15 cellular contexts compared by ENCODE assay signal in genomic region chr3:28668377-28668721, GRCh38.
DNase-seq lines count a peak whose midpoint lies in the region; ATAC-seq, FAIRE-seq and TF ChIP-seq lines count a peak whose summit lies in the region.
"Had no signal": no experiment of that assay in that cellular context is flagged by ENCODE, and none has a peak within 500 bp of the region (broad histone marks: within the 10 kb centered on the region; RNA-seq: fewer than 3 reads in every experiment).

No MANE protein-coding gene starts in this region.

- in situ Hi-C loops in GM12878 (cut with MboI) = loop anchor here (5.0 kb wide), 1 partner anchor 1529 kb away; no protein-coding TSS in a partner anchor
- in situ Hi-C loops in gastrocnemius medialis (cut with MboI; ENCODE audit: low sequenced_read_pairs in 4 of 4) = no loop called here

- ATAC-seq in Right ventricle myocardium superior (ENCODE audit: poor library complexity) = no peak
- ATAC-seq in GM12878 = no peak
- no peak for ATAC-seq in gastrocnemius medialis

- no peak for TF ChIP-seq POLR2A in GM12878 (IDR thresholded peaks at IDR 0.05; ENCODE audit: low read depth, low read length)
- no peak for TF ChIP-seq POLR2A in gastrocnemius medialis (IDR thresholded peaks at IDR 0.05)

- H3K27ac ChIP-seq in cardiac muscle cell (peak overlapping the region; percentile 19), GM12878 (ENCODE audit: control insufficient read depth, insufficient read depth) (no peak overlapping the region), gastrocnemius medialis (peak overlapping the region; percentile 69 to 88 (median 76))
- H3K27ac ChIP-seq: 22Rv1, Peyer's patch, SJCRH30 had no signal

- H3K4me2 ChIP-seq in GM12878 (ENCODE audit: control insufficient read depth, insufficient read depth) = no peak overlapping the region

- CTCF ChIA-PET in GM12878 (lab: Yijun Ruan, JAX) = interaction anchor here (0.7 to 3.4 kb wide), 29 partner anchors 8 to 1537 kb away, joined by 3 to 41 read pairs (median 5); no protein-coding TSS in a partner anchor

- no TSS peak for BruUV-seq in GM12878 (replicated peaks; lab: Mats Ljungman, UMichigan)

- H4K20me1 ChIP-seq in GM12878 (ENCODE audit: control insufficient read depth, insufficient read depth) = no peaks in the 10 kb centered on the region

- H3K9ac ChIP-seq in GM12878 (ENCODE audit: control insufficient read depth, insufficient read depth, low read length) = no peak overlapping the region

- FAIRE-seq in GM12878 (lab: Jason Lieb, UNC) = no peak

- H2AFZ ChIP-seq in GM12878 (ENCODE audit: control insufficient read depth, low read depth, low read length) = peak overlapping the region; percentile 51

- TF ChIP-seq CTCF in cardiac muscle cell (IDR thresholded peaks at IDR 0.05; ENCODE audit: low read depth, low read length) (no peak), BE2C (IDR thresholded peaks at IDR 0.05; ENCODE audit: low read depth, low read length) (no peak), GM12878 (IDR thresholded peaks at IDR 0.05 in 2 of 3, conservative IDR thresholded peaks at IDR 0.05 in 1 of 3; ENCODE audit: control insufficient read depth in 2 of 3, extremely low read depth in 1 of 3, insufficient read depth in 1 of 3, low read depth in 3 of 3, low read length in 3 of 3) (no peak), gastrocnemius medialis (IDR thresholded peaks at IDR 0.05 in 4 of 5, conservative IDR thresholded peaks at IDR 0.05 in 1 of 5) (no peak)

- no peak for DNase-seq in cardiac muscle cell (ENCODE audit: low read depth in 1 of 2, low spot score in 1 of 2)
- no peak for DNase-seq in Right ventricle myocardium superior
- no peak for DNase-seq in BE2C
- no peak for DNase-seq in GM12878 (ENCODE audit: low read depth, low spot score)
- DNase-seq in gastrocnemius medialis = no peak
- no peak for DNase-seq in activated T-cell treated with anti-CD3 and anti-CD28 coated beads, Interleukin-2, amount 50 U/mL, for 1 hour
- no peak for DNase-seq in iPS-NIHi7 (ENCODE audit: extremely low spot score)
- no peak for DNase-seq in stimulated activated CD4-positive, alpha-beta T cell treated with anti-CD3 and anti-CD28 coated beads, Interleukin-4, amount 100 ng/mL, for 1 hour
- DNase-seq: DMS79 treated with DMSO at 0.1 percent for 48 hours, NCI-H1417 treated with DMSO at 0.1 percent for 48 hours, NCI-H2081 treated with DMSO at 0.1 percent for 48 hours, NCI-H2171 had no signal

- no peaks in the 10 kb centered on the region for H3K36me3 ChIP-seq in cardiac muscle cell
- no peaks in the 10 kb centered on the region for H3K36me3 ChIP-seq in BE2C
- H3K36me3 ChIP-seq in GM12878 (ENCODE audit: control insufficient read depth in 2 of 2, insufficient read depth in 2 of 2, low read length in 1 of 2) = no peaks in the 10 kb centered on the region
- no peaks in the 10 kb centered on the region for H3K36me3 ChIP-seq in gastrocnemius medialis
- H3K36me3 ChIP-seq: Peyer's patch, SJCRH30 had no signal

- intact Hi-C loops in Right ventricle myocardium superior (cut with DNase I) (no loop called here), GM12878 (cut with micrococcal nuclease; ENCODE audit: unreplicated experiment) (loop anchor here (2.0 to 5.0 kb wide), 2 partner anchors 59 to 1530 kb away; no protein-coding TSS in a partner anchor), gastrocnemius medialis (cut with DNase I; ENCODE audit: low total_unique reads) (loop anchor here (1.0 to 5.0 kb wide), 2 partner anchors 59 to 174 kb away; no protein-coding TSS in a partner anchor)

- RAD21 ChIA-PET in GM12878 (lab: Charles Lee; ENCODE audit: unreplicated experiment) = interaction anchor here (0.6 to 2.9 kb wide), 8 partner anchors 17 to 1530 kb away, joined by 3 to 20 read pairs (median 3); no protein-coding TSS in a partner anchor

- 0% methylated on average over 1 of the region's 1 CpG for WGBS in GM12878 (ENCODE audit: insufficient coverage, insufficient replicate concordance, low lambda C conversion rate, missing lambda C conversion rate)

- POLR2A ChIA-PET in GM12878 (lab: Charles Lee) = no interaction called here

- no peaks in the 10 kb centered on the region for H3K79me2 ChIP-seq in GM12878 (ENCODE audit: control insufficient read depth, insufficient read depth, low read length)

- H3K9me3 ChIP-seq in cardiac muscle cell (ENCODE audit: low read depth) (no peaks in the 10 kb centered on the region), BE2C (no peaks in the 10 kb centered on the region), GM12878 (replicated peaks; ENCODE audit: control insufficient read depth, insufficient read depth, low read length) (no peaks in the 10 kb centered on the region), gastrocnemius medialis (no peaks in the 10 kb centered on the region)
- H3K9me3 ChIP-seq: Peyer's patch, SJCRH30 had no signal

- no peak overlapping the region for H3K4me3 ChIP-seq in cardiac muscle cell
- H3K4me3 ChIP-seq in BE2C (ENCODE audit: low read depth, low read length) = peak overlapping the region; percentile 9; the same call in 1 of the 2 replicates
- H3K4me3 ChIP-seq in GM12878 = no peak overlapping the region
- peak overlapping the region in 3 of 4 donors; percentile 1 to 27 (median 12) for H3K4me3 ChIP-seq in gastrocnemius medialis
- H3K4me3 ChIP-seq: Peyer's patch, SJCRH30 had no signal

- H3K4me1 ChIP-seq in cardiac muscle cell (ENCODE audit: low read depth) = peaks cover 6% of the 10 kb centered on the region
- peaks cover 6% of the 10 kb centered on the region for H3K4me1 ChIP-seq in BE2C
- H3K4me1 ChIP-seq in GM12878 (ENCODE audit: control insufficient read depth, insufficient read depth, low read length) = peaks cover 6% of the 10 kb centered on the region; the same call in 1 of the 2 replicates
- H3K4me1 ChIP-seq in gastrocnemius medialis = peaks cover 19 to 59% of the 10 kb centered on the region in 2 donors
- H3K4me1 ChIP-seq: SJCRH30 had no signal

- no peak for TF ChIP-seq RAD21 in GM12878 (IDR thresholded peaks at IDR 0.05; ENCODE audit: insufficient read depth, low read depth, low read length)

- H3K27me3 ChIP-seq in cardiac muscle cell = no peaks in the 10 kb centered on the region
- no peaks in the 10 kb centered on the region for H3K27me3 ChIP-seq in BE2C
- no peaks in the 10 kb centered on the region for H3K27me3 ChIP-seq in GM12878 (replicated peaks in 1 of 2; ENCODE audit: control insufficient read depth in 2 of 2, insufficient read depth in 2 of 2, low read length in 1 of 2)
- H3K27me3 ChIP-seq in gastrocnemius medialis = no peaks in the 10 kb centered on the region
- H3K27me3 ChIP-seq: Peyer's patch, SJCRH30 had no signal

- no peak for TF ChIP-seq EP300 in GM12878 (IDR thresholded peaks at IDR 0.05; ENCODE audit: borderline replicate concordance in 1 of 2, control insufficient read depth in 1 of 2, low read depth in 2 of 2, low read length in 2 of 2)

- SMC1A ChIA-PET in GM12878 (lab: Charles Lee; ENCODE audit: uncharacterized antibody, unreplicated experiment) = interaction anchor here (0.6 to 3.3 kb wide), 10 partner anchors 9 to 1530 kb away, joined by 3 to 18 read pairs (median 3); no protein-coding TSS in a partner anchor

TF ChIP-seq in GM12878, 131 proteins besides CTCF, POLR2A, EP300 and RAD21:
- TF ChIP-seq PKNOX1 (IDR thresholded peaks at IDR 0.05) = peak; percentile 27; the same call in 1 of the 2 replicates
- peak; percentile 3; the same call in 1 of the 2 replicates for TF ChIP-seq JUNB (IDR thresholded peaks at IDR 0.05)
- no peak for TF ChIP-seq TARDBP (IDR thresholded peaks at IDR 0.05; ENCODE audit: borderline replicate concordance)
- TF ChIP-seq SMAD5 (IDR thresholded peaks at IDR 0.05; ENCODE audit: low read depth) = no peak
- TF ChIP-seq KLF5 (IDR thresholded peaks at IDR 0.05; ENCODE audit: partially characterized antibody) = no peak

Comparison
In these comparisons a context has a peak if more than half of its experiments do, and no peak if none do; other contexts are left out.
1. H3K4me3 ChIP-seq: peak in BE2C (single experiment) and gastrocnemius medialis (3 of 4); none in cardiac muscle cell (single experiment) and GM12878 (single experiment).